22 cellular contexts compared by ENCODE assay signal in genomic region chr12:66676241-66676640, GRCh38. TPM values are rescaled to one million over a fixed set of nuclear protein-coding genes. Genes with fewer than 3 reads are reported as not detected.
A peak's percentile ranks its signal among the peaks of the same experiment; 100 is the strongest.
DNase-seq lines count a peak whose midpoint lies in the region; ATAC-seq, FAIRE-seq and TF ChIP-seq lines count a peak whose summit lies in the region.
"Had no signal": no experiment of that assay in that cellular context is flagged by ENCODE, and none has a peak within 500 bp of the region (broad histone marks: within the 10 kb centered on the region; RNA-seq: fewer than 3 reads in every experiment).

No MANE protein-coding gene starts in this region.

- no peak for TF ChIP-seq EP300 in GM12878 (IDR thresholded peaks at IDR 0.05; ENCODE audit: borderline replicate concordance in 1 of 2, control insufficient read depth in 1 of 2, low read depth in 2 of 2, low read length in 2 of 2)

- no TSS peak for BruUV-seq in GM12878 (replicated peaks; lab: Mats Ljungman, UMichigan)

- no peak for TF ChIP-seq POLR2A in GM12878 (IDR thresholded peaks at IDR 0.05; ENCODE audit: low read depth, low read length)

- DNase-seq in NOMO-1 (lab: John Stamatoyannopoulos, UW; ENCODE audit: unreplicated experiment in 2 of 2) (peak; percentile 3 to 31), GM12878 (ENCODE audit: low read depth, low spot score) (no peak), nucleus accumbens (lab: John Stamatoyannopoulos, UW) (no peak), NCI-H446 treated with DMSO at 0.1 percent for 48 hours (lab: John Stamatoyannopoulos, UW) (no peak)
- no peak for DNase-seq in stimulated activated naive B cell treated with anti-CD40 and anti-IgM and Interleukin-4, amounts not matched to agents 10 μg/mL and 1 μg/mL and 100 μg/mL, for 72 hours
- DNase-seq: Caco-2; CD4-positive, CD25-positive, alpha-beta regulatory T cell; CD8-positive, alpha-beta T cell; DMS153; DND-41; EL; GDM1; H9 had no signal

- H3K9ac ChIP-seq in GM12878 (ENCODE audit: control insufficient read depth, insufficient read depth, low read length) = no peak overlapping the region
- H3K9ac ChIP-seq: BLaER1 had no signal

- FAIRE-seq in GM12878 (lab: Jason Lieb, UNC) = no peak
- FAIRE-seq: GM12891, GM19239 had no signal

- H3K4me3 ChIP-seq in GM12878 = no peak overlapping the region
- H3K4me3 ChIP-seq: BLaER1, GM23338 had no signal

- H3K27me3 ChIP-seq in GM12878 (replicated peaks in 1 of 2; ENCODE audit: control insufficient read depth in 2 of 2, insufficient read depth in 2 of 2, low read length in 1 of 2) = no peaks in the 10 kb centered on the region
- H3K27me3 ChIP-seq: BLaER1 had no signal

- H3K79me2 ChIP-seq in GM12878 (ENCODE audit: control insufficient read depth, insufficient read depth, low read length) = no peaks in the 10 kb centered on the region

- TF ChIP-seq RAD21 in GM12878 (IDR thresholded peaks at IDR 0.05; ENCODE audit: insufficient read depth, low read depth, low read length) = 0 out of 2 replicates have a peak, but pooled peaks have one; percentile 5

- no peak overlapping the region for H3K27ac ChIP-seq in GM12878 (ENCODE audit: control insufficient read depth, insufficient read depth)
- H3K27ac ChIP-seq: BLaER1, C4-2B had no signal

- H3K27ac Mint-ChIP-seq in stimulated activated naive B cell treated with anti-CD40 and anti-IgM and Interleukin-4, amounts not matched to agents 10 μg/mL and 1 μg/mL and 100 μg/mL, for 72 hours = no peak overlapping the region
- H3K27ac Mint-ChIP-seq: B cell; CD4-positive, CD25-positive, alpha-beta regulatory T cell; CD8-positive, alpha-beta T cell; GM23338; H9 had no signal

- intact Hi-C loops in GM12878 (cut with micrococcal nuclease; ENCODE audit: unreplicated experiment) = no loop called here

- H3K4me3 Mint-ChIP-seq in stimulated activated naive B cell treated with anti-CD40 and anti-IgM and Interleukin-4, amounts not matched to agents 10 μg/mL and 1 μg/mL and 100 μg/mL, for 72 hours = no peak overlapping the region
- H3K4me3 Mint-ChIP-seq: B cell; CD4-positive, CD25-positive, alpha-beta regulatory T cell; CD8-positive, alpha-beta T cell; GM23338; H9 had no signal

- SMC1A ChIA-PET in GM12878 (lab: Charles Lee; ENCODE audit: uncharacterized antibody, unreplicated experiment) = no interaction called here

- H4K20me1 ChIP-seq in GM12878 (ENCODE audit: control insufficient read depth, insufficient read depth) = no peaks in the 10 kb centered on the region
- H4K20me1 ChIP-seq: BLaER1 had no signal

- in situ Hi-C loops in GM12878 (cut with MboI) = no loop called here

- no peaks in the 10 kb centered on the region for H3K36me3 ChIP-seq in GM12878 (ENCODE audit: control insufficient read depth in 2 of 2, insufficient read depth in 2 of 2, low read length in 1 of 2)
- H3K36me3 ChIP-seq: BLaER1 had no signal

- peaks cover 8% of the 10 kb centered on the region; the same call in 1 of the 2 replicates for H3K4me1 ChIP-seq in GM12878 (ENCODE audit: control insufficient read depth, insufficient read depth, low read length)
- H3K4me1 ChIP-seq: BLaER1, Caco-2 had no signal

- no peaks in the 10 kb centered on the region for H3K9me3 ChIP-seq in GM12878 (replicated peaks; ENCODE audit: control insufficient read depth, insufficient read depth, low read length)
- H3K9me3 ChIP-seq: BLaER1, Caco-2 had no signal

- no peak overlapping the region for H2AFZ ChIP-seq in GM12878 (ENCODE audit: control insufficient read depth, low read depth, low read length)
- H2AFZ ChIP-seq: GM23338 had no signal

- H3K4me1 Mint-ChIP-seq in stimulated activated naive B cell treated with anti-CD40 and anti-IgM and Interleukin-4, amounts not matched to agents 10 μg/mL and 1 μg/mL and 100 μg/mL, for 72 hours = peaks cover 13 to 29% of the 10 kb centered on the region in 2 donors
- H3K4me1 Mint-ChIP-seq: CD4-positive, CD25-positive, alpha-beta regulatory T cell had no signal

- no peak for TF ChIP-seq CTCF in GM12878 (IDR thresholded peaks at IDR 0.05 in 2 of 3, conservative IDR thresholded peaks at IDR 0.05 in 1 of 3; ENCODE audit: control insufficient read depth in 2 of 3, extremely low read depth in 1 of 3, insufficient read depth in 1 of 3, low read depth in 3 of 3, low read length in 3 of 3)

- POLR2A ChIA-PET in GM12878 (lab: Charles Lee) = no interaction called here

- no peaks in the 10 kb centered on the region for H3K9me3 Mint-ChIP-seq in stimulated activated naive B cell treated with anti-CD40 and anti-IgM and Interleukin-4, amounts not matched to agents 10 μg/mL and 1 μg/mL and 100 μg/mL, for 72 hours
- H3K9me3 Mint-ChIP-seq: CD8-positive, alpha-beta T cell; GM23338; H9 had no signal

- peaks cover 3 to 7% of the 10 kb centered on the region in 2 donors for H3K27me3 Mint-ChIP-seq in stimulated activated naive B cell treated with anti-CD40 and anti-IgM and Interleukin-4, amounts not matched to agents 10 μg/mL and 1 μg/mL and 100 μg/mL, for 72 hours
- H3K27me3 Mint-ChIP-seq: B cell had no signal

- CTCF ChIA-PET in GM12878 (lab: Yijun Ruan, JAX) = no interaction called here

- ATAC-seq in GM12878 = no peak
- ATAC-seq in stimulated activated naive B cell treated with anti-CD40 and anti-IgM and Interleukin-4, amounts not matched to agents 10 μg/mL and 1 μg/mL and 100 μg/mL, for 72 hours (replicated peaks) = peak; percentile 78 to 84
- no peak for ATAC-seq in GM21423 (IDR thresholded peaks at IDR 0.05; ENCODE audit: unreplicated experiment)
- ATAC-seq: CD8-positive, alpha-beta T cell; GM23338; HCT116 had no signal

- RAD21 ChIA-PET in GM12878 (lab: Charles Lee; ENCODE audit: unreplicated experiment) = no interaction called here

- H3K36me3 Mint-ChIP-seq in stimulated activated naive B cell treated with anti-CD40 and anti-IgM and Interleukin-4, amounts not matched to agents 10 μg/mL and 1 μg/mL and 100 μg/mL, for 72 hours = no peaks in the 10 kb centered on the region
- H3K36me3 Mint-ChIP-seq: CD4-positive, CD25-positive, alpha-beta regulatory T cell; CD8-positive, alpha-beta T cell had no signal

- no peak overlapping the region for H3K4me2 ChIP-seq in GM12878 (ENCODE audit: control insufficient read depth, insufficient read depth)
- H3K4me2 ChIP-seq: BLaER1, GM23338 had no signal

TF ChIP-seq in GM12878, 131 proteins besides CTCF, POLR2A, EP300 and RAD21:
- TF ChIP-seq NR2F1 (conservative IDR thresholded peaks at IDR 0.05) (no peak), RUNX3 (IDR thresholded peaks at IDR 0.05; ENCODE audit: low read length) (peak; percentile 72)

RNA-seq across cellular contexts. Expression of gene GRIP1, which starts 2.6 kb away (rescaled TPM):
- total RNA-seq in GM12878 (2013; cell fraction: nucleolus; rRNA removed) = not detected in 2 replicates
- total RNA-seq in GM12878 (2014; rRNA removed) = not detected in 2 replicates
- 0.09 TPM in 1 of 2 replicates, not detected in the other for total RNA-seq in GM12878 (2014; rRNA removed; fragmentation: Illumina TruSeq; extraction: Trizol)
- total RNA-seq in GM12878 (2021) = 0.85 TPM in 1 of 2 replicates, not detected in the other
- polyA plus RNA-seq in GM12878 (2011; ENCODE audit: low read depth) = not detected
- polyA plus RNA-seq in GM12878 (2011; rRNA removed) = 0.03 and 0.05 TPM in 2 replicates
- polyA plus RNA-seq in GM12878 (2011; cell fraction: cytosol; rRNA removed) = 0.02 TPM in 1 of 2 replicates, not detected in the other
- 0.03 TPM in 1 of 2 replicates, not detected in the other for polyA plus RNA-seq in GM12878 (2011; cell fraction: nucleus; rRNA removed)
- 0.14 and 0.19 TPM in 2 replicates for polyA plus RNA-seq in GM12878 (2012)
- not detected in 2 replicates for polyA plus RNA-seq in GM12878 (2014; fragmentation: Illumina TruSeq; extraction: Trizol)
- polyA plus RNA-seq in GM12878 (2014; fragmentation: Nextera tagmentation; extraction: Ambion mirVana) = not detected
- 0.03 and 0.50 TPM in 2 replicates for polyA plus RNA-seq in GM12878 (2014; rRNA removed)
- polyA plus RNA-seq in GM12878 (2016; fragmentation: Nextera tagmentation; extraction: Ambion mirVana) = not detected
- not detected in 2 replicates for polyA minus RNA-seq in GM12878 (2011; rRNA and poly(A)+ RNA removed)
- polyA minus RNA-seq in GM12878 (2011; cell fraction: cytosol; rRNA and poly(A)+ RNA removed) = not detected in 2 replicates
- polyA minus RNA-seq in GM12878 (2011; cell fraction: nucleus; rRNA and poly(A)+ RNA removed) = 0.12 TPM in 1 of 2 replicates, not detected in the other
- total RNA-seq: A172, B cell had no signal

Comparison
In these comparisons a context has a peak if more than half of its experiments do, and no peak if none do; other contexts are left out.
1. DNase-seq: peak in NOMO-1 (2 of 2); none in GM12878 (single experiment), stimulated activated naive B cell treated with anti-CD40 and anti-IgM and Interleukin-4, amounts not matched to agents 10 μg/mL and 1 μg/mL and 100 μg/mL, for 72 hours (single experiment), nucleus accumbens (0 of 56) and NCI-H446 treated with DMSO at 0.1 percent for 48 hours (single experiment).
2. ATAC-seq: peak in stimulated activated naive B cell treated with anti-CD40 and anti-IgM and Interleukin-4, amounts not matched to agents 10 μg/mL and 1 μg/mL and 100 μg/mL, for 72 hours (2 of 2); none in GM12878 (single experiment) and GM21423 (single experiment).